1 cellular context compared by ENCODE assay signal in genomic region chr2:213751446-213751845, GRCh38.
TF ChIP-seq lines count a peak whose summit lies in the region.

No MANE protein-coding gene starts in this region.

TF ChIP-seq in GM12878, 131 proteins besides CTCF, POLR2A, EP300 and RAD21 (continued from another document and continues in another):
- TF ChIP-seq ZBTB40 (IDR thresholded peaks at IDR 0.05; ENCODE audit: borderline replicate concordance) (no peak), EED (IDR thresholded peaks at IDR 0.05; ENCODE audit: low read depth) (no peak; the same call in 1 of the 2 replicates), STAT1 (conservative IDR thresholded peaks at IDR 0.05) (no peak), MTA3 (IDR thresholded peaks at IDR 0.05; ENCODE audit: borderline replicate concordance, low read length) (no peak), RELB (IDR thresholded peaks at IDR 0.05; ENCODE audit: low read depth) (peak; percentile 71; the same call in 1 of the 2 replicates), NR2C1 (IDR thresholded peaks at IDR 0.05) (no peak), ZZZ3 (IDR thresholded peaks at IDR 0.05; ENCODE audit: control insufficient read depth, insufficient read length, low read depth) (no peak), ASH2L (IDR thresholded peaks at IDR 0.05; ENCODE audit: borderline replicate concordance, low read depth) (peak; percentile 59; the same call in 1 of the 2 replicates), TARDBP (IDR thresholded peaks at IDR 0.05; ENCODE audit: borderline replicate concordance) (no peak), YBX1 (IDR thresholded peaks at IDR 0.05) (no peak), E2F8 (IDR thresholded peaks at IDR 0.05; ENCODE audit: low read depth, partially characterized antibody) (no peak), NKRF (conservative IDR thresholded peaks at IDR 0.05) (no peak), EZH2 (IDR thresholded peaks at IDR 0.05; ENCODE audit: borderline replicate concordance, control insufficient read depth, low read depth, low read length) (no peak), REST (IDR thresholded peaks at IDR 0.05; ENCODE audit: low read depth, low read length) (no peak), RUNX3 (IDR thresholded peaks at IDR 0.05; ENCODE audit: low read length) (peak; percentile 42; the same call in 1 of the 2 replicates), ZNF24 (IDR thresholded peaks at IDR 0.05) (no peak), NRF1 (conservative IDR thresholded peaks at IDR 0.05; ENCODE audit: low read depth, low read length) (no peak), CREM (IDR thresholded peaks at IDR 0.05; ENCODE audit: low read depth) (peak; percentile 62; the same call in 1 of the 2 replicates), SMAD5 (IDR thresholded peaks at IDR 0.05; ENCODE audit: low read depth) (no peak), HDGF (IDR thresholded peaks at IDR 0.05) (peak; percentile 28; the same call in 1 of the 2 replicates), ZNF207 (IDR thresholded peaks at IDR 0.05; ENCODE audit: borderline replicate concordance) (no peak), CBX5 (IDR thresholded peaks at IDR 0.05; ENCODE audit: low read depth) (peak; percentile 61; the same call in 1 of the 2 replicates), NR2F1 (conservative IDR thresholded peaks at IDR 0.05) (peak; percentile 74), IRF3 (IDR thresholded peaks at IDR 0.05) (no peak), SIX5 (IDR thresholded peaks at IDR 0.05; ENCODE audit: low read depth, low read length, severe bottlenecking) (no peak), ZNF217 (IDR thresholded peaks at IDR 0.05) (no peak), NFIC (IDR thresholded peaks at IDR 0.05; ENCODE audit: low read depth, low read length) (peak; percentile 70; the same call in 1 of the 2 replicates), FOS (IDR thresholded peaks at IDR 0.05; ENCODE audit: borderline replicate concordance, extremely low read depth, insufficient read length) (no peak), PKNOX1 (IDR thresholded peaks at IDR 0.05) (no peak; the same call in 1 of the 2 replicates), RFX5 (IDR thresholded peaks at IDR 0.05; ENCODE audit: low read depth, low read length) (no peak), ATF2 (IDR thresholded peaks at IDR 0.05; ENCODE audit: low read length) (peak; percentile 69), KLF5 (IDR thresholded peaks at IDR 0.05; ENCODE audit: partially characterized antibody) (peak; percentile 73), BMI1 (IDR thresholded peaks at IDR 0.05; ENCODE audit: borderline replicate concordance) (no peak), ATF3 (IDR thresholded peaks at IDR 0.05; ENCODE audit: borderline replicate concordance, extremely low read depth, low read depth, low read length) (no peak), BCLAF1 (IDR thresholded peaks at IDR 0.05) (no peak)
